14 cellular contexts compared by ENCODE assay signal in genomic region chr15:56871180-56871579, GRCh38. TPM values are rescaled to one million over a fixed set of nuclear protein-coding genes. Genes with fewer than 3 reads are reported as not detected.
DNase-seq lines count a peak whose midpoint lies in the region; ATAC-seq, FAIRE-seq and TF ChIP-seq lines count a peak whose summit lies in the region.
"Had no signal": no experiment of that assay in that cellular context is flagged by ENCODE, and none has a peak within 500 bp of the region (broad histone marks: within the 10 kb centered on the region; RNA-seq: fewer than 3 reads in every experiment).

No MANE protein-coding gene starts in this region.

- ATAC-seq in body of pancreas (peak; percentile 76), heart right ventricle (no peak)
- ATAC-seq: heart left ventricle; naive thymus-derived CD4-positive, alpha-beta T cell had no signal

- H3K9me3 ChIP-seq in breast epithelium: no peaks in the 10 kb centered on the region
- no peaks in the 10 kb centered on the region for H3K9me3 ChIP-seq in body of pancreas
- H3K9me3 ChIP-seq in heart right ventricle: no peaks in the 10 kb centered on the region
- H3K9me3 ChIP-seq: heart left ventricle, tibial nerve had no signal

- no peaks in the 10 kb centered on the region for H3K27me3 Mint-ChIP-seq in MCF 10A (ENCODE audit: insufficient read depth, unreplicated experiment)
- H3K27me3 Mint-ChIP-seq: activated CD4-positive, alpha-beta T cell treated with anti-CD3 and anti-CD28 coated beads, Interleukin-2, amount 10 ng/mL, durations not matched to agents 7 days and 5 days; naive thymus-derived CD4-positive, alpha-beta T cell had no signal

- H3K9me3 Mint-ChIP-seq in MCF 10A (ENCODE audit: unreplicated experiment): no peaks in the 10 kb centered on the region
- H3K9me3 Mint-ChIP-seq: activated CD4-positive, alpha-beta T cell treated with anti-CD3 and anti-CD28 coated beads, Interleukin-2, amount 10 ng/mL, durations not matched to agents 7 days and 5 days; naive thymus-derived CD4-positive, alpha-beta T cell had no signal

- CTCF ChIA-PET in MCF 10A (lab: Yijun Ruan, JAX): interaction anchor here (0.6 to 1.4 kb wide), 6 partner anchors 44 to 348 kb away, joined by 3 to 6 read pairs (median 4); no protein-coding TSS in a partner anchor

- TF ChIP-seq POLR2A in breast epithelium (IDR thresholded peaks at IDR 0.05): no peak
- no peak for TF ChIP-seq POLR2A in body of pancreas (IDR thresholded peaks at IDR 0.05)

- H3K4me3 ChIP-seq in breast epithelium: no peak overlapping the region
- no peak overlapping the region for H3K4me3 ChIP-seq in body of pancreas
- H3K4me3 ChIP-seq in kidney epithelial cell (ENCODE audit: low read depth, low read length): no peak overlapping the region
- no peak overlapping the region for H3K4me3 ChIP-seq in heart right ventricle
- H3K4me3 ChIP-seq: heart left ventricle, tibial nerve had no signal

- H3K4me3 Mint-ChIP-seq in MCF 10A (ENCODE audit: unreplicated experiment): no peak overlapping the region
- H3K4me3 Mint-ChIP-seq: activated CD4-positive, alpha-beta T cell treated with anti-CD3 and anti-CD28 coated beads, Interleukin-2, amount 10 ng/mL, durations not matched to agents 7 days and 5 days; naive thymus-derived CD4-positive, alpha-beta T cell had no signal

- TF ChIP-seq CTCF in MCF 10A (IDR thresholded peaks at IDR 0.05; ENCODE audit: unreplicated experiment) (no peak), breast epithelium (IDR thresholded peaks at IDR 0.05) (no peak), body of pancreas (IDR thresholded peaks at IDR 0.05) (no peak), kidney epithelial cell (IDR thresholded peaks at IDR 0.05; ENCODE audit: insufficient read depth, low read length, poor library complexity, severe bottlenecking) (no peak), heart right ventricle (IDR thresholded peaks at IDR 0.05) (no peak)

- POLR2A ChIA-PET in MCF 10A (lab: Yijun Ruan, JAX): interaction anchor here (0.6 to 2.1 kb wide), 7 partner anchors 11 to 242 kb away, joined by 3 to 7 read pairs (median 4); no protein-coding TSS in a partner anchor

- BruUV-seq in MCF 10A (replicated peaks; lab: Mats Ljungman, UMichigan): no TSS peak

- H3K36me3 Mint-ChIP-seq in MCF 10A (ENCODE audit: insufficient read depth, unreplicated experiment): no peaks in the 10 kb centered on the region
- H3K36me3 Mint-ChIP-seq: naive thymus-derived CD4-positive, alpha-beta T cell had no signal

- no peak overlapping the region for H3K27ac ChIP-seq in breast epithelium
- H3K27ac ChIP-seq in body of pancreas: peak overlapping the region in 1 of 4 donors; percentile 21
- H3K27ac ChIP-seq in heart right ventricle: no peak overlapping the region
- H3K27ac ChIP-seq: 22Rv1, heart left ventricle, tibial nerve had no signal

- no peak for FAIRE-seq in urothelium cell line (lab: Jason Lieb, UNC)

- DNase-seq in MCF 10A (ENCODE audit: unreplicated experiment) (peak; percentile 55), breast epithelium (ENCODE audit: low spot score in 2 of 2) (no peak), body of pancreas (no peak), kidney epithelial cell (ENCODE audit: low read depth) (peak; percentile 55), urothelium cell line (ENCODE audit: low spot score) (peak; percentile 62), GF-D8 (lab: John Stamatoyannopoulos, UW) (no peak), heart right ventricle (no peak)
- DNase-seq in stimulated activated CD8-positive, alpha-beta memory T cell treated with anti-CD3 and anti-CD28 coated beads, Interleukin-4, amount 100 ng/mL, for 48 hours: no peak
- DNase-seq: activated CD4-positive, alpha-beta T cell treated with anti-CD3 and anti-CD28 coated beads, Interleukin-2, amount 10 ng/mL, durations not matched to agents 7 days and 5 days; heart left ventricle; naive thymus-derived CD4-positive, alpha-beta T cell; stimulated activated CD4-positive, alpha-beta T cell treated with anti-CD3 and anti-CD28 coated beads, Interleukin-2, amount 100 ng/mL, for 48 hours had no signal

- intact Hi-C loops in MCF 10A (cut with micrococcal nuclease): no loop called here
- intact Hi-C loops in breast epithelium (cut with DNase I; ENCODE audit: low total_unique reads): no loop called here
- intact Hi-C loops in body of pancreas (cut with DNase I): no loop called here
- intact Hi-C loops in heart right ventricle (cut with DNase I): loop anchor here in 3 of 10 donors (1.0 to 10.0 kb wide), 3 partner anchors 20 to 376 kb away; no protein-coding TSS in a partner anchor

- H3K36me3 ChIP-seq in breast epithelium (no peaks in the 10 kb centered on the region), body of pancreas (replicated peaks in 1 of 2; ENCODE audit: insufficient read depth in 1 of 2, low read depth in 2 of 2) (no peaks in the 10 kb centered on the region), kidney epithelial cell (ENCODE audit: control insufficient read depth, insufficient read depth, low read length) (no peaks in the 10 kb centered on the region), heart right ventricle (no peaks in the 10 kb centered on the region)
- H3K36me3 ChIP-seq: heart left ventricle, tibial nerve had no signal

- H3K4me1 Mint-ChIP-seq in MCF 10A (ENCODE audit: insufficient read depth, unreplicated experiment): peaks cover 6% of the 10 kb centered on the region
- H3K4me1 Mint-ChIP-seq: activated CD4-positive, alpha-beta T cell treated with anti-CD3 and anti-CD28 coated beads, Interleukin-2, amount 10 ng/mL, durations not matched to agents 7 days and 5 days; naive thymus-derived CD4-positive, alpha-beta T cell had no signal

- no peaks in the 10 kb centered on the region for H3K27me3 ChIP-seq in breast epithelium
- no peaks in the 10 kb centered on the region for H3K27me3 ChIP-seq in body of pancreas
- H3K27me3 ChIP-seq in kidney epithelial cell (ENCODE audit: control insufficient read depth, insufficient read depth, low read length): no peaks in the 10 kb centered on the region
- no peaks in the 10 kb centered on the region for H3K27me3 ChIP-seq in heart right ventricle
- H3K27me3 ChIP-seq: heart left ventricle, tibial nerve had no signal

- 59 to 63% methylated on average over 1 of the region's 1 CpG for WGBS in body of pancreas, 2 donors
- WGBS in heart right ventricle, 2 donors: 84 to 88% methylated on average over 1 of the region's 1 CpG

- H3K27ac Mint-ChIP-seq in MCF 10A (ENCODE audit: low read depth, unreplicated experiment): peak overlapping the region; percentile 52
- H3K27ac Mint-ChIP-seq: activated CD4-positive, alpha-beta T cell treated with anti-CD3 and anti-CD28 coated beads, Interleukin-2, amount 10 ng/mL, durations not matched to agents 7 days and 5 days; naive thymus-derived CD4-positive, alpha-beta T cell had no signal

- H3K4me1 ChIP-seq in breast epithelium: no peaks in the 10 kb centered on the region
- peaks cover 23% of the 10 kb centered on the region for H3K4me1 ChIP-seq in body of pancreas
- H3K4me1 ChIP-seq in heart right ventricle: peaks cover 0 to 9% (median 0%) of the 10 kb centered on the region in 9 donors

RNA-seq across cellular contexts. Expression of gene TCF12, which starts 47.3 kb away (rescaled TPM):
- total RNA-seq in MCF 10A (2022) (140 and 163 TPM in 2 replicates), breast epithelium (100 to 1,000 TPM; 164 to 198 (median 174) TPM), body of pancreas (10 to 100 TPM; 27.2 to 49.4 TPM), kidney epithelial cell (84.6 and 90.0 TPM in 2 replicates), heart right ventricle (10 to 100 TPM; 29.2 to 55.7 (median 39.4) TPM)
- 10 to 100 TPM in 1 of 2 donors, 1 to 10 TPM in 1; 8.7 to 11.7 TPM for polyA plus RNA-seq in heart right ventricle

Comparison
In these comparisons a context has a peak if more than half of its experiments do, and no peak if none do; other contexts are left out.
1. DNase-seq: peak in MCF 10A (single experiment), kidney epithelial cell (single experiment) and urothelium cell line (single experiment); none in breast epithelium (0 of 2), body of pancreas (0 of 4), stimulated activated CD8-positive, alpha-beta memory T cell treated with anti-CD3 and anti-CD28 coated beads, Interleukin-4, amount 100 ng/mL, for 48 hours (single experiment), GF-D8 (single experiment) and heart right ventricle (0 of 2).